12 cellular contexts compared by ENCODE assay signal in genomic region chr18:79406708-79407107, GRCh38. TPM values are rescaled to one million over a fixed set of nuclear protein-coding genes. Genes with fewer than 3 reads are reported as not detected.
DNase-seq lines count a peak whose midpoint lies in the region; ATAC-seq and TF ChIP-seq lines count a peak whose summit lies in the region.
"Had no signal": no experiment of that assay in that cellular context is flagged by ENCODE, and none has a peak within 500 bp of the region (broad histone marks: within the 10 kb centered on the region; RNA-seq: fewer than 3 reads in every experiment).

No MANE protein-coding gene starts in this region.

- H3K4me3 Mint-ChIP-seq in activated naive CD4-positive, alpha-beta T cell treated with anti-CD3 and anti-CD28 coated beads, Interleukin-2, amount 50 U/mL, for 24 hours: peak overlapping the region; percentile 84
- H3K4me3 Mint-ChIP-seq in central memory CD8-positive, alpha-beta T cell: peak overlapping the region; percentile 80
- peak overlapping the region in 8 of 10 donors; percentile 77 to 93 (median 82) for H3K4me3 Mint-ChIP-seq in naive thymus-derived CD8-positive, alpha-beta T cell

- no peaks in the 10 kb centered on the region for H3K27me3 Mint-ChIP-seq in activated naive CD4-positive, alpha-beta T cell treated with anti-CD3 and anti-CD28 coated beads, Interleukin-2, amount 50 U/mL, for 24 hours
- no peaks in the 10 kb centered on the region for H3K27me3 Mint-ChIP-seq in central memory CD8-positive, alpha-beta T cell
- no peaks in the 10 kb centered on the region for H3K27me3 Mint-ChIP-seq in naive thymus-derived CD8-positive, alpha-beta T cell

- TF ChIP-seq CTCF in upper lobe of right lung (IDR thresholded peaks at IDR 0.05): no peak
- TF ChIP-seq CTCF in ascending aorta (IDR thresholded peaks at IDR 0.05): no peak

- H3K4me1 Mint-ChIP-seq in activated naive CD4-positive, alpha-beta T cell treated with anti-CD3 and anti-CD28 coated beads, Interleukin-2, amount 50 U/mL, for 24 hours: peaks cover 59% of the 10 kb centered on the region
- H3K4me1 Mint-ChIP-seq in central memory CD8-positive, alpha-beta T cell: peaks cover 34% of the 10 kb centered on the region
- H3K4me1 Mint-ChIP-seq in naive thymus-derived CD8-positive, alpha-beta T cell: peaks cover 25 to 59% (median 56%) of the 10 kb centered on the region in 4 donors

- H3K27ac Mint-ChIP-seq in activated naive CD4-positive, alpha-beta T cell treated with anti-CD3 and anti-CD28 coated beads, Interleukin-2, amount 50 U/mL, for 24 hours: peak overlapping the region; percentile 94
- peak overlapping the region; percentile 99 for H3K27ac Mint-ChIP-seq in central memory CD8-positive, alpha-beta T cell (ENCODE audit: low read depth)
- peak overlapping the region; percentile 94 to 99 (median 98) for H3K27ac Mint-ChIP-seq in naive thymus-derived CD8-positive, alpha-beta T cell

- POLR2A ChIA-PET in naive thymus-derived CD8-positive, alpha-beta T cell (lab: Charles Lee): interaction anchor here (1.7 to 3.0 kb wide), 2 partner anchors 24 to 117 kb away, joined by 4 to 20 read pairs; no protein-coding TSS in a partner anchor

- no peak for ATAC-seq in central memory CD8-positive, alpha-beta T cell (replicated peaks; ENCODE audit: extremely low read depth, poor library complexity, severe bottlenecking)
- no peak for ATAC-seq in naive thymus-derived CD8-positive, alpha-beta T cell
- ATAC-seq in upper lobe of right lung (no peak), HG03457 (IDR thresholded peaks at IDR 0.05; ENCODE audit: unreplicated experiment) (no peak), GM19328 (IDR thresholded peaks at IDR 0.05; ENCODE audit: unreplicated experiment) (no peak)
- ATAC-seq: left lobe of liver had no signal

- H3K36me3 Mint-ChIP-seq in activated naive CD4-positive, alpha-beta T cell treated with anti-CD3 and anti-CD28 coated beads, Interleukin-2, amount 50 U/mL, for 24 hours: peaks cover 10% of the 10 kb centered on the region
- peaks cover 25% of the 10 kb centered on the region for H3K36me3 Mint-ChIP-seq in central memory CD8-positive, alpha-beta T cell (ENCODE audit: insufficient read depth)
- peaks cover 0 to 17% (median 3%) of the 10 kb centered on the region in 3 donors for H3K36me3 Mint-ChIP-seq in naive thymus-derived CD8-positive, alpha-beta T cell

- no peaks in the 10 kb centered on the region for H3K9me3 ChIP-seq in upper lobe of right lung
- H3K9me3 ChIP-seq in ascending aorta: no peaks in the 10 kb centered on the region

- DNase-seq in activated naive CD4-positive, alpha-beta T cell treated with Interleukin-2 at 50 U/mL for 16 hours: no peak
- no peak for DNase-seq in central memory CD8-positive, alpha-beta T cell (ENCODE audit: low spot score in 2 of 2)
- DNase-seq in naive thymus-derived CD8-positive, alpha-beta T cell: no peak
- peak; percentile 58 for DNase-seq in upper lobe of right lung
- DNase-seq in ascending aorta (ENCODE audit: low spot score in 2 of 2): no peak
- DNase-seq: DMS53, NCI-H1694, NCI-H69 had no signal

- H3K4me3 ChIP-seq in upper lobe of right lung: no peak overlapping the region
- H3K4me3 ChIP-seq in ascending aorta: no peak overlapping the region

- no peaks in the 10 kb centered on the region for H3K9me3 Mint-ChIP-seq in activated naive CD4-positive, alpha-beta T cell treated with anti-CD3 and anti-CD28 coated beads, Interleukin-2, amount 50 U/mL, for 24 hours
- no peaks in the 10 kb centered on the region for H3K9me3 Mint-ChIP-seq in central memory CD8-positive, alpha-beta T cell
- no peaks in the 10 kb centered on the region for H3K9me3 Mint-ChIP-seq in naive thymus-derived CD8-positive, alpha-beta T cell

- peaks cover 5% of the 10 kb centered on the region for H3K36me3 ChIP-seq in upper lobe of right lung
- H3K36me3 ChIP-seq in ascending aorta: peaks cover 13% of the 10 kb centered on the region in 2 donors

- H3K4me1 ChIP-seq in upper lobe of right lung: peaks cover 36% of the 10 kb centered on the region
- peaks cover 5 to 14% of the 10 kb centered on the region in 2 donors for H3K4me1 ChIP-seq in ascending aorta

- intact Hi-C loops in upper lobe of right lung (cut with DNase I) (no loop called here), ascending aorta (cut with DNase I) (no loop called here)

- H3K27ac ChIP-seq in upper lobe of right lung (peak overlapping the region; percentile 75), ascending aorta (peak overlapping the region in 1 of 2 donors; percentile 1)

- H3K27me3 ChIP-seq in upper lobe of right lung (no peaks in the 10 kb centered on the region), ascending aorta (no peaks in the 10 kb centered on the region)

RNA-seq across cellular contexts. Expression of gene NFATC1, which starts 11.0 kb away (rescaled TPM):
- 10 to 100 TPM; 50.2 to 51.0 TPM for total RNA-seq in naive thymus-derived CD8-positive, alpha-beta T cell
- 10 to 100 TPM; 12.7 to 34.9 (median 17.4) TPM for polyA plus RNA-seq in naive thymus-derived CD8-positive, alpha-beta T cell
- total RNA-seq in upper lobe of right lung (16.6 TPM), ascending aorta (64.1 TPM)
